8 cellular contexts compared by ENCODE assay signal in the genomic region with DNA sequence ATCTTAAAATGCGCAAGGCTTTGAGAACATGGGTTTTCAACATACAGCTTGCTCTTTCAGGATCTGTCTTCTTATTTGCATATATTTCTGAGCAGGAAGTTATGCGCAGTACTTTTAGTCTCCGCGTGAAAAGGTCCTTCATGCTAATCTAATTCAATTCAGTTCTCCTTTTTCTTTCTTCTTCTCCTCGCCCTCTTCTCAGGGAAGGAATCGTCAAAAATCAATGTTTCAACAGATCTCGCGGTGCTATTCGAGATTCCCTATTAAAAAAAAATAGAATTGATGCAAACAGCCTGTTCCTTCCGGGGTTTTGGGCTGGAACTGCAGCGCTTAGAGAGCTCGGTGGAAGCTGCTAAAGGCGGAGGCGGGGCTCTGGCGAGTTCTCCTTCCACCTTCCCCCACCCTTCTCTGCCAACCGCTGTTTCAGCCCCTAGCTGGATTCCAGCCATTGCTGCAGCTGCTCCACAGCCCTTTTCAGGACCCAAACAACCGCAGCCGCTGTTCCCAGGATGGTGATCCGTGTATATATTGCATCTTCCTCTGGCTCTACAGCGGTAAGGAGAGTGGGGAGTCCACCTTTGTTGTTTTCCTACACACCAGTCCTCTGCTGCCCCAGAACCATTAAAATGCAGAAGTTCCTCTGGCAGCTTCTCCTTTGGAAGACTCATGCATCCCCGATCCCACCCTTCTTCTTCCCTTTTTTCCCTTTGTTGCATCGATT. TPM values are rescaled to one million over a fixed set of nuclear protein-coding genes. Genes with fewer than 3 reads are reported as not detected.
A peak's percentile ranks its signal among the peaks of the same experiment; 100 is the strongest.
DNase-seq lines count a peak whose midpoint lies in the region; ATAC-seq and TF ChIP-seq lines count a peak whose summit lies in the region.

TSS of gene HMGN5 (minus strand) at position 222 of the 721 bp plus-strand sequence. CDS start 80,364 bp downstream, outside the sequence.
TSS of gene SH3BGRL (plus strand) at position 411 of the 721 bp plus-strand sequence. CDS start at position 510, 99 bp downstream.

- peak within 1 kb of the TSS; percentile 81 to 85 for H3K9ac ChIP-seq in stomach smooth muscle (ENCODE audit: low read length in 2 of 2)

- H3K27ac Mint-ChIP-seq in neural crest cell (ENCODE audit: unreplicated experiment), result peak within 1 kb of the TSS; percentile 98

- TF ChIP-seq CTCF in foreskin keratinocyte (conservative IDR thresholded peaks at IDR 0.05), result no peak
- no peak for TF ChIP-seq CTCF in neural crest cell (conservative IDR thresholded peaks at IDR 0.05)

- peaks cover 11% of the 10 kb centered on the region for H3K9me3 Mint-ChIP-seq in neural crest cell

- peak within 1 kb of the TSS; percentile 77 to 93 for H3K4me3 ChIP-seq in stomach smooth muscle (ENCODE audit: low read length in 2 of 2)

- H3K9me3 ChIP-seq in stomach smooth muscle (ENCODE audit: control insufficient read depth in 2 of 2, low read length in 2 of 2), result no peaks in the 10 kb centered on the region

- peak within 1 kb of the TSS; percentile 56 for H3K27ac ChIP-seq in foreskin keratinocyte
- H3K27ac ChIP-seq in stomach smooth muscle (ENCODE audit: low read length), result peak within 1 kb of the TSS; percentile 79

- H3K4me3 Mint-ChIP-seq in neural crest cell, result peak within 1 kb of the TSS; percentile 93

- peaks cover 29% of the 10 kb centered on the region for H3K4me1 Mint-ChIP-seq in neural crest cell

- H3K36me3 ChIP-seq in stomach smooth muscle (ENCODE audit: control insufficient read depth in 2 of 2, insufficient read depth in 2 of 2, low read length in 2 of 2), result no peaks in the 10 kb centered on the region

- H3K4me1 ChIP-seq in foreskin keratinocyte (no peaks in the 10 kb centered on the region), stomach smooth muscle (ENCODE audit: control insufficient read depth, insufficient read depth, low read length) (no peaks in the 10 kb centered on the region)

- peak; percentile 74 for DNase-seq in CD1c-positive myeloid dendritic cell (ENCODE audit: extremely low spot score)
- DNase-seq in activated gamma-delta T cell treated with Interleukin-2 at 50 U/mL for 16 hours, result peak; percentile 61
- DNase-seq in foreskin keratinocyte, result peak; percentile 61 to 71
- peak; percentile 48 for DNase-seq in neural crest cell (ENCODE audit: low read depth, low spot score)

- H3K27me3 Mint-ChIP-seq in neural crest cell (ENCODE audit: low read depth), result no peaks in the 10 kb centered on the region

- H3K27me3 ChIP-seq in foreskin keratinocyte (no peaks in the 10 kb centered on the region), stomach smooth muscle (ENCODE audit: control insufficient read depth in 1 of 2, insufficient read depth in 2 of 2, low read length in 2 of 2) (no peaks in the 10 kb centered on the region)

- ATAC-seq in GM19372 (IDR thresholded peaks at IDR 0.05; ENCODE audit: low read depth, unreplicated experiment) (peak; percentile 95), HG03521 (IDR thresholded peaks at IDR 0.05; ENCODE audit: unreplicated experiment) (peak; percentile 96), foreskin keratinocyte (peak; percentile 99)

- peak; percentile 54 for TF ChIP-seq POLR2A in Raji (IDR thresholded peaks at IDR 0.05; ENCODE audit: insufficient read depth, low read depth, low read length)

- peaks cover 14% of the 10 kb centered on the region for H3K36me3 Mint-ChIP-seq in neural crest cell (ENCODE audit: low read depth)

RNA-seq across cellular contexts. Expression of gene HMGN5, which starts in this region (rescaled TPM):
- 1.7 and 2.4 TPM in 2 replicates for total RNA-seq in foreskin keratinocyte
- 6.2 and 8.1 TPM in 2 replicates for polyA plus RNA-seq in foreskin keratinocyte
- 5.0 and 8.2 TPM in 2 replicates for total RNA-seq in neural crest cell

RNA-seq across cellular contexts. Expression of gene SH3BGRL, which starts in this region (rescaled TPM):
- total RNA-seq in foreskin keratinocyte, result 39.2 and 48.7 TPM in 2 replicates
- 38.9 and 39.0 TPM in 2 replicates for polyA plus RNA-seq in foreskin keratinocyte
- 74.9 and 78.7 TPM in 2 replicates for total RNA-seq in neural crest cell

Comparison
In these comparisons a context has a peak if more than half of its experiments do, and no peak if none do; other contexts are left out.
1. Peak in every context shown above with its lines: DNase-seq, ATAC-seq, H3K4me3 ChIP-seq and H3K27ac ChIP-seq.